20 cellular contexts compared by ENCODE assay signal in the genomic region with DNA sequence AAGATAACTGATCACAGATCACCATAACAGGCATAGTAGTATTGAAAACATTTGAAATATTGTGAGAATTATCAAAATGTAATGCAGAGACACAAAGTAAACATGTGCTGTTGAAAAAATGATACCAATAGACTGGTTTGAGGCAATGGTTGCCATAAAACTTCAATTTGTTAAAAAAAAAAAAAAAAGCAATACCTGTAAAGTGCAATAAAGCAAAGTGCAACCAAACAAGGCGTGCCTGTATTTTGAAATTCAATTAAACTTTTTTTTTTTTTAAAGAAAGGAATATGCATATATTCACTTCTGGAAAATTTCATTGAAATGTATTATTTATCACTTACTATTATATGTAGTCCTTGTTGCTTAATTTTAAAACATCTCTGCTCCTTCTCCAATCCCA. TPM values are rescaled to one million over a fixed set of nuclear protein-coding genes. Genes with fewer than 3 reads are reported as not detected.
"Had no signal": no experiment of that assay in that cellular context is flagged by ENCODE, and none has a peak within 500 bp of the region (broad histone marks: within the 10 kb centered on the region; RNA-seq: fewer than 3 reads in every experiment).

No MANE protein-coding gene starts in this region.

- ATAC-seq: HepG2 had no signal

- H3K36me3 ChIP-seq: MG63, SJSA1 had no signal

- H3K4me1 ChIP-seq: SJSA1 had no signal

- H3K27ac ChIP-seq: SJSA1, SK-N-MC had no signal

- DNase-seq: IMR-90, Karpas-422, KG1, MG63, NCI-H1092 treated with DMSO at 0.1 percent for 48 hours, NCI-H1436 treated with DMSO at 0.1 percent for 48 hours, NCI-H1694, NCI-H187 treated with DMSO at 0.1 percent for 48 hours, NCI-H2081, NCI-H2107, NCI-H2227 treated with DMSO at 0.1 percent for 48 hours, NCI-H524, NCI-H526 treated with DMSO at 0.1 percent for 48 hours, NCI-H748 treated with DMSO at 0.1 percent for 48 hours, Right ventricle myocardium superior, RPMI8226, SIG-M5 had no signal

- H3K27me3 ChIP-seq: MG63, SJSA1 had no signal

- H3K4me3 ChIP-seq: MG63, SJSA1, SK-N-MC had no signal

- H3K9me3 ChIP-seq: MG63, SJSA1 had no signal

RNA-seq across cellular contexts. Expression of a gene that starts 27.7 kb away (rescaled TPM):
- total RNA-seq: HepG2 had no signal
